14 cellular contexts compared by ENCODE assay signal in genomic region chr18:14100503-14101286, GRCh38.
"Had no signal": no experiment of that assay in that cellular context is flagged by ENCODE, and none has a peak within 500 bp of the region (broad histone marks: within the 10 kb centered on the region; RNA-seq: fewer than 3 reads in every experiment).

No MANE protein-coding gene starts in this region.

- H2AFZ ChIP-seq: parathyroid adenoma had no signal

- H3K9me3 ChIP-seq: SJSA1 had no signal

- H3K27me3 ChIP-seq: breast epithelium, SJSA1 had no signal

- H3K79me2 ChIP-seq: parathyroid adenoma had no signal

- H3K4me1 ChIP-seq: breast epithelium, parathyroid adenoma, SJSA1 had no signal

- H3K9ac ChIP-seq: parathyroid adenoma had no signal

- H3K27ac ChIP-seq: breast epithelium, parathyroid adenoma, RWPE1, SJSA1, thoracic aorta had no signal

- H3K4me3 ChIP-seq: breast epithelium, SJSA1, thoracic aorta had no signal

- H3K4me3 Mint-ChIP-seq: activated T-cell treated with anti-CD3 and anti-CD28 coated beads, Interleukin-2, amount 50 U/mL, for 4 hours had no signal

- H3K36me3 ChIP-seq: breast epithelium, thoracic aorta had no signal

- DNase-seq: activated naive CD4-positive, alpha-beta T cell treated with Interleukin-2 at 50 U/mL for 16 hours; activated T-cell treated with anti-CD3 and anti-CD28 coated beads, Interleukin-2, amount 50 U/mL, for 4 hours; aorta; hippocampal formation; kidney glomerular epithelial cell; mesendoderm; stimulated activated naive CD4-positive, alpha-beta T cell; SW 1271; T1000 had no signal
